ENCODE assay signal across 28 cellular contexts in the genomic region with DNA sequence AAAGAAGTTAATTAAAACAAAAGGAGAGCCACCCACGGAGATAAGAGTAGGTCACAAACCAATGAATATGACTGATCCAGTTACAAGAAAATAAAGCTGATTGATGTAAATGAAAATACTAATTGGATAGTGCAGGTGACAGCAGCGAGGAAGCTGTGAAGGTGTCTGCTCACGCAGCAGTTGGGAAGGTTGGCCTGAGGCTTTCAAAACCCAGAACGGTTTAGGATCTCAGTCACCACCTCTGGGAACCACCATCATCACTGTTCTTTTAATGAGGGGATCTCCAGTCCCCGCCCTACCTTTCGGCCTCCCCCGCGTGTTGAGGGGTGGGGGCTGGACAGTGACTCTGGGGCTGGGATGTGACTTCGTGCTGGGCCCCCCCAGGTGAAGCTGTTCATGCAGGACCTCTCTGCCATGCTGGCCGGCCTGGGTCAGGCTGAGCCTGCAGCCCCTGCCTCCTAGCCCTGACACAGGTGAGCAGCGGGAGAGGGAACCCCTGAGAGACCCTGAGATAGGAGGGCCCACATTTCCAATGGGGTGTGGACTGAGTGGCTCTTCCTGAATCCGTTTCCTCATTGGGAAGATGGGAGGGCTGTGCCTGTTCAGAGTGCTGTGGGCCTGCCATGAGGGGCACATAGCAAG. TPM values are rescaled to one million over a fixed set of nuclear protein-coding genes. Genes with fewer than 3 reads are reported as not detected.
"Had no signal": no experiment of that assay in that cellular context is flagged by ENCODE, and none has a peak within 500 bp of the region (broad histone marks: within the 10 kb centered on the region; RNA-seq: fewer than 3 reads in every experiment).

No MANE protein-coding gene starts in this region.

- FAIRE-seq: astrocyte, kidney had no signal

- H3K4me1 ChIP-seq: breast epithelium, gastrocnemius medialis had no signal

- H3K36me3 ChIP-seq: breast epithelium had no signal

- H3K9me3 ChIP-seq: adrenal gland, breast epithelium, gastrocnemius medialis, spleen, tibial artery had no signal

- H3K27ac Mint-ChIP-seq: activated T-helper 1 cell treated with anti-CD3 and anti-CD28 coated beads, Interleukin-12 subunit alpha, Interleukin-12 subunit beta, Interleukin-2, Interleukin-4 antibody, amounts not matched to agents 30 ng/mL and 10 ng/mL and 1 ng/mL, durations not matched to agents 14 hours and 24 hours and 36 hours; mesothelial cell of epicardium; nephron progenitor cell; T-helper 17 cell had no signal

- H3K27ac ChIP-seq: adrenal gland, breast epithelium, gastrocnemius medialis, spleen, tibial artery, VCaP had no signal

- DNase-seq: activated CD4-positive, alpha-beta T cell treated with anti-CD3 and anti-CD28 coated beads for 1 hour; activated CD4-positive, alpha-beta T cell treated with anti-CD3 and anti-CD28 coated beads, Interleukin-2, amount 50 U/mL, for 48 hours; activated CD8-positive, alpha-beta memory T cell treated with anti-CD3 and anti-CD28 coated beads, Interleukin-2, amount 50 U/mL, for 4 hours; adrenal gland; cerebellar nuclear complex; cortex of kidney; effector CD4-positive, alpha-beta T cell; gastrocnemius medialis; head of caudate nucleus; kidney; nephron progenitor cell; nucleus accumbens; posterior cingulate gyrus; spleen; stimulated activated CD4-positive, alpha-beta T cell treated with anti-CD3 and anti-CD28 coated beads, Interleukin-4, amount 100 ng/mL, for 4 hours; stimulated activated naive CD4-positive, alpha-beta T cell; substantia nigra; T-helper 17 cell; tibial artery had no signal

- ATAC-seq: esophagus mucosa, gastrocnemius medialis, left lobe of liver, T-helper 17 cell had no signal

- H3K4me3 ChIP-seq: adrenal gland, breast epithelium, gastrocnemius medialis, spleen, tibial artery had no signal

- H3K27me3 ChIP-seq: adrenal gland had no signal

- H3K9me3 Mint-ChIP-seq: activated T-helper 1 cell treated with anti-CD3 and anti-CD28 coated beads, Interleukin-12 subunit alpha, Interleukin-12 subunit beta, Interleukin-2, Interleukin-4 antibody, amounts not matched to agents 30 ng/mL and 10 ng/mL and 1 ng/mL, durations not matched to agents 14 hours and 24 hours and 36 hours; mesothelial cell of epicardium; nephron progenitor cell had no signal

- H3K4me3 Mint-ChIP-seq: activated T-helper 1 cell treated with anti-CD3 and anti-CD28 coated beads, Interleukin-12 subunit alpha, Interleukin-12 subunit beta, Interleukin-2, Interleukin-4 antibody, amounts not matched to agents 30 ng/mL and 10 ng/mL and 1 ng/mL, durations not matched to agents 14 hours and 24 hours and 36 hours; mesothelial cell of epicardium; nephron progenitor cell; T-helper 17 cell had no signal

RNA-seq across cellular contexts. Expression of a gene that starts 7.8 kb away (rescaled TPM):
- total RNA-seq: astrocyte, gastrocnemius medialis, left lobe of liver, lung microvascular endothelial cell, mesothelial cell of epicardium, spleen, T-helper 17 cell, urinary bladder had no signal

RNA-seq across cellular contexts. Expression of a gene that starts 21.8 kb away (rescaled TPM):
- total RNA-seq: gastrocnemius medialis, lung microvascular endothelial cell had no signal
